ENCODE assay signal across 10 cellular contexts in the genomic region with DNA sequence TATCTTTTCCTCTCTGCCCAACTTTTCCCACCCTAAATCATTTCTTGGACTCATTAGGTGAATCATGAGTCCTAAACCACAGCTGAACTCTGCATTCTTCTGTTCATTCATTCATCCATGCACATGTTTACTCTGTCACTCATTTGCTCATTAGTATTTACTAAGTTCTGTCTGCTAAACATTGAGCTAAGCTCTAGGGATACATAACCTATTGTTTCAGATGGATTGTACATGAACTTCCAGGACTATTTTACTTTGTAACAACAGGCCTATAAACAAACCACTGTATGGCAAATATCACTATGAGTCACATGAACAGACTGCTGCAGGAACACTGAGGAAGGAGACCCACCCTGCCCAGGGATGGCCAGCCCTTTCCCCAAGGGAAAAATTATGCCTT. TPM values are rescaled to one million over a fixed set of nuclear protein-coding genes. Genes with fewer than 3 reads are reported as not detected.
DNase-seq lines count a peak whose midpoint lies in the region; ATAC-seq and TF ChIP-seq lines count a peak whose summit lies in the region.
"Had no signal": no experiment of that assay in that cellular context is flagged by ENCODE, and none has a peak within 500 bp of the region (broad histone marks: within the 10 kb centered on the region; RNA-seq: fewer than 3 reads in every experiment).

No MANE protein-coding gene starts in this region.

- no peak for ATAC-seq in HG02884 (IDR thresholded peaks at IDR 0.05; ENCODE audit: unreplicated experiment)
- no peak for ATAC-seq in HG03045 (IDR thresholded peaks at IDR 0.05; ENCODE audit: unreplicated experiment)
- no peak for ATAC-seq in WTC11
- ATAC-seq: activated CD8-positive, alpha-beta T cell treated with anti-CD3 and anti-CD28 coated beads, Interleukin-2, amount 10 ng/mL, durations not matched to agents 7 days and 5 days had no signal

- DNase-seq in GM03348 (ENCODE audit: low spot score) (peak; percentile 58), RKO (ENCODE audit: low spot score) (peak; percentile 29), fibroblast of mammary gland (ENCODE audit: low read depth) (peak; percentile 95), retinal pigment epithelial cell (ENCODE audit: low read depth) (peak; percentile 87), NCI-H2227 treated with DMSO at 0.1 percent for 48 hours (lab: John Stamatoyannopoulos, UW) (no peak), WTC11 (ENCODE audit: low spot score) (no peak)
- DNase-seq: activated CD8-positive, alpha-beta T cell treated with anti-CD3 and anti-CD28 coated beads, Interleukin-2, amount 10 ng/mL, durations not matched to agents 7 days and 5 days; amygdala had no signal

- H3K36me3 Mint-ChIP-seq in WTC11: peaks cover 3% of the 10 kb centered on the region; the same call in 1 of the 2 replicates

- peaks cover 9% of the 10 kb centered on the region for H3K4me1 Mint-ChIP-seq in WTC11

- no peak overlapping the region for H3K27ac Mint-ChIP-seq in WTC11
- H3K27ac Mint-ChIP-seq: activated CD8-positive, alpha-beta T cell treated with anti-CD3 and anti-CD28 coated beads, Interleukin-2, amount 10 ng/mL, durations not matched to agents 7 days and 5 days had no signal

- POLR2A ChIA-PET in WTC11 (lab: Charles Lee): no interaction called here

- H3K9me3 Mint-ChIP-seq in WTC11: peaks cover 3% of the 10 kb centered on the region; the same call in 1 of the 2 replicates

- TF ChIP-seq CTCF in fibroblast of mammary gland (conservative IDR thresholded peaks at IDR 0.05; ENCODE audit: control insufficient read depth, insufficient read depth, low read depth, low read length): no peak
- no peak for TF ChIP-seq CTCF in retinal pigment epithelial cell (conservative IDR thresholded peaks at IDR 0.05; ENCODE audit: low read depth, low read length)
- TF ChIP-seq CTCF in WTC11 (IDR thresholded peaks at IDR 0.05): no peak

- CTCF ChIA-PET in WTC11 (lab: Charles Lee): no interaction called here

- no peaks in the 10 kb centered on the region for H3K27me3 Mint-ChIP-seq in WTC11 (ENCODE audit: low read depth)

- H3K4me3 ChIP-seq in fibroblast of mammary gland (ENCODE audit: control insufficient read depth, low read depth, low read length): no peak overlapping the region
- H3K4me3 ChIP-seq in retinal pigment epithelial cell (ENCODE audit: low read length): no peak overlapping the region

- H3K4me3 Mint-ChIP-seq in WTC11: no peak overlapping the region
- H3K4me3 Mint-ChIP-seq: activated CD8-positive, alpha-beta T cell treated with anti-CD3 and anti-CD28 coated beads, Interleukin-2, amount 10 ng/mL, durations not matched to agents 7 days and 5 days had no signal

TF ChIP-seq in WTC11, 78 proteins besides CTCF, POLR2A, EP300 and RAD21 (continues in another document):
- TF ChIP-seq, protein P1, sequence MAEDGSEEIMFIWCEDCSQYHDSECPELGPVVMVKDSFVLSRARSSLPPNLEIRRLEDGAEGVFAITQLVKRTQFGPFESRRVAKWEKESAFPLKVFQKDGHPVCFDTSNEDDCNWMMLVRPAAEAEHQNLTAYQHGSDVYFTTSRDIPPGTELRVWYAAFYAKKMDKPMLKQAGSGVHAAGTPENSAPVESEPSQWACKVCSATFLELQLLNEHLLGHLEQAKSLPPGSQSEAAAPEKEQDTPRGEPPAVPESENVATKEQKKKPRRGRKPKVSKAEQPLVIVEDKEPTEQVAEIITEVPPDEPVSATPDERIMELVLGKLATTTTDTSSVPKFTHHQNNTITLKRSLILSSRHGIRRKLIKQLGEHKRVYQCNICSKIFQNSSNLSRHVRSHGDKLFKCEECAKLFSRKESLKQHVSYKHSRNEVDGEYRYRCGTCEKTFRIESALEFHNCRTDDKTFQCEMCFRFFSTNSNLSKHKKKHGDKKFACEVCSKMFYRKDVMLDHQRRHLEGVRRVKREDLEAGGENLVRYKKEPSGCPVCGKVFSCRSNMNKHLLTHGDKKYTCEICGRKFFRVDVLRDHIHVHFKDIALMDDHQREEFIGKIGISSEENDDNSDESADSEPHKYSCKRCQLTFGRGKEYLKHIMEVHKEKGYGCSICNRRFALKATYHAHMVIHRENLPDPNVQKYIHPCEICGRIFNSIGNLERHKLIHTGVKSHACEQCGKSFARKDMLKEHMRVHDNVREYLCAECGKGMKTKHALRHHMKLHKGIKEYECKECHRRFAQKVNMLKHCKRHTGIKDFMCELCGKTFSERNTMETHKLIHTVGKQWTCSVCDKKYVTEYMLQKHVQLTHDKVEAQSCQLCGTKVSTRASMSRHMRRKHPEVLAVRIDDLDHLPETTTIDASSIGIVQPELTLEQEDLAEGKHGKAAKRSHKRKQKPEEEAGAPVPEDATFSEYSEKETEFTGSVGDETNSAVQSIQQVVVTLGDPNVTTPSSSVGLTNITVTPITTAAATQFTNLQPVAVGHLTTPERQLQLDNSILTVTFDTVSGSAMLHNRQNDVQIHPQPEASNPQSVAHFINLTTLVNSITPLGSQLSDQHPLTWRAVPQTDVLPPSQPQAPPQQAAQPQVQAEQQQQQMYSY (CRISPR knock-in tag; IDR thresholded peaks at IDR 0.05): no peak
- TF ChIP-seq NR1H2 (CRISPR knock-in tag; IDR thresholded peaks at IDR 0.05): no peak
- TF ChIP-seq, protein P2, sequence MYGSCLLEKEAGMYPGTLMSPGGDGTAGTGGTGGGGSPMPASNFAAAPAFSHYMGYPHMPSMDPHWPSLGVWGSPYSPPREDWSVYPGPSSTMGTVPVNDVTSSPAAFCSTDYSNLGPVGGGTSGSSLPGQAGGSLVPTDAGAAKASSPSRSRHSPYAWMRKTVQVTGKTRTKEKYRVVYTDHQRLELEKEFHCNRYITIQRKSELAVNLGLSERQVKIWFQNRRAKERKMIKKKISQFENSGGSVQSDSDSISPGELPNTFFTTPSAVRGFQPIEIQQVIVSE (CRISPR knock-in tag; IDR thresholded peaks at IDR 0.05; ENCODE audit: borderline replicate concordance): no peak
- no peak for TF ChIP-seq MXD4 (CRISPR knock-in tag; IDR thresholded peaks at IDR 0.05; ENCODE audit: borderline replicate concordance)
- no peak for TF ChIP-seq GABPB1 (CRISPR knock-in tag; IDR thresholded peaks at IDR 0.05)
- TF ChIP-seq, protein P3, sequence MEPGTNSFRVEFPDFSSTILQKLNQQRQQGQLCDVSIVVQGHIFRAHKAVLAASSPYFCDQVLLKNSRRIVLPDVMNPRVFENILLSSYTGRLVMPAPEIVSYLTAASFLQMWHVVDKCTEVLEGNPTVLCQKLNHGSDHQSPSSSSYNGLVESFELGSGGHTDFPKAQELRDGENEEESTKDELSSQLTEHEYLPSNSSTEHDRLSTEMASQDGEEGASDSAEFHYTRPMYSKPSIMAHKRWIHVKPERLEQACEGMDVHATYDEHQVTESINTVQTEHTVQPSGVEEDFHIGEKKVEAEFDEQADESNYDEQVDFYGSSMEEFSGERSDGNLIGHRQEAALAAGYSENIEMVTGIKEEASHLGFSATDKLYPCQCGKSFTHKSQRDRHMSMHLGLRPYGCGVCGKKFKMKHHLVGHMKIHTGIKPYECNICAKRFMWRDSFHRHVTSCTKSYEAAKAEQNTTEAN (CRISPR knock-in tag; IDR thresholded peaks at IDR 0.05): no peak
- TF ChIP-seq, protein P4, sequence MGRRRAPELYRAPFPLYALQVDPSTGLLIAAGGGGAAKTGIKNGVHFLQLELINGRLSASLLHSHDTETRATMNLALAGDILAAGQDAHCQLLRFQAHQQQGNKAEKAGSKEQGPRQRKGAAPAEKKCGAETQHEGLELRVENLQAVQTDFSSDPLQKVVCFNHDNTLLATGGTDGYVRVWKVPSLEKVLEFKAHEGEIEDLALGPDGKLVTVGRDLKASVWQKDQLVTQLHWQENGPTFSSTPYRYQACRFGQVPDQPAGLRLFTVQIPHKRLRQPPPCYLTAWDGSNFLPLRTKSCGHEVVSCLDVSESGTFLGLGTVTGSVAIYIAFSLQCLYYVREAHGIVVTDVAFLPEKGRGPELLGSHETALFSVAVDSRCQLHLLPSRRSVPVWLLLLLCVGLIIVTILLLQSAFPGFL (CRISPR knock-in tag; IDR thresholded peaks at IDR 0.05; ENCODE audit: borderline replicate concordance): no peak
- TF ChIP-seq, protein P5, sequence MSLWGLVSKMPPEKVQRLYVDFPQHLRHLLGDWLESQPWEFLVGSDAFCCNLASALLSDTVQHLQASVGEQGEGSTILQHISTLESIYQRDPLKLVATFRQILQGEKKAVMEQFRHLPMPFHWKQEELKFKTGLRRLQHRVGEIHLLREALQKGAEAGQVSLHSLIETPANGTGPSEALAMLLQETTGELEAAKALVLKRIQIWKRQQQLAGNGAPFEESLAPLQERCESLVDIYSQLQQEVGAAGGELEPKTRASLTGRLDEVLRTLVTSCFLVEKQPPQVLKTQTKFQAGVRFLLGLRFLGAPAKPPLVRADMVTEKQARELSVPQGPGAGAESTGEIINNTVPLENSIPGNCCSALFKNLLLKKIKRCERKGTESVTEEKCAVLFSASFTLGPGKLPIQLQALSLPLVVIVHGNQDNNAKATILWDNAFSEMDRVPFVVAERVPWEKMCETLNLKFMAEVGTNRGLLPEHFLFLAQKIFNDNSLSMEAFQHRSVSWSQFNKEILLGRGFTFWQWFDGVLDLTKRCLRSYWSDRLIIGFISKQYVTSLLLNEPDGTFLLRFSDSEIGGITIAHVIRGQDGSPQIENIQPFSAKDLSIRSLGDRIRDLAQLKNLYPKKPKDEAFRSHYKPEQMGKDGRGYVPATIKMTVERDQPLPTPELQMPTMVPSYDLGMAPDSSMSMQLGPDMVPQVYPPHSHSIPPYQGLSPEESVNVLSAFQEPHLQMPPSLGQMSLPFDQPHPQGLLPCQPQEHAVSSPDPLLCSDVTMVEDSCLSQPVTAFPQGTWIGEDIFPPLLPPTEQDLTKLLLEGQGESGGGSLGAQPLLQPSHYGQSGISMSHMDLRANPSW (CRISPR knock-in tag; conservative IDR thresholded peaks at IDR 0.05; ENCODE audit: low read depth): no peak
- TF ChIP-seq IRF2 (CRISPR knock-in tag; IDR thresholded peaks at IDR 0.05; ENCODE audit: borderline replicate concordance, low read depth): no peak
- no peak for TF ChIP-seq ZBTB21 (CRISPR knock-in tag; IDR thresholded peaks at IDR 0.05; ENCODE audit: borderline replicate concordance)
- no peak for TF ChIP-seq NFYB (CRISPR knock-in tag; conservative IDR thresholded peaks at IDR 0.05; ENCODE audit: low read depth)
- TF ChIP-seq, protein P6, sequence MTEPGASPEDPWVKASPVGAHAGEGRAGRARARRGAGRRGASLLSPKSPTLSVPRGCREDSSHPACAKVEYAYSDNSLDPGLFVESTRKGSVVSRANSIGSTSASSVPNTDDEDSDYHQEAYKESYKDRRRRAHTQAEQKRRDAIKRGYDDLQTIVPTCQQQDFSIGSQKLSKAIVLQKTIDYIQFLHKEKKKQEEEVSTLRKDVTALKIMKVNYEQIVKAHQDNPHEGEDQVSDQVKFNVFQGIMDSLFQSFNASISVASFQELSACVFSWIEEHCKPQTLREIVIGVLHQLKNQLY (CRISPR knock-in tag; IDR thresholded peaks at IDR 0.05): no peak

RNA-seq across cellular contexts. Expression of a gene that starts 14.6 kb away (rescaled TPM):
- total RNA-seq in WTC11 (2021): 7.0 to 7.1 TPM (median 7.1 TPM) in 3 replicates

Comparison
In these comparisons a context has a peak if more than half of its experiments do, and no peak if none do; other contexts are left out.
1. DNase-seq: peak in GM03348 (single experiment), RKO (single experiment), fibroblast of mammary gland (single experiment) and retinal pigment epithelial cell (single experiment); none in NCI-H2227 treated with DMSO at 0.1 percent for 48 hours (single experiment) and WTC11 (single experiment).